19 cellular contexts compared by ENCODE assay signal in the genomic region with DNA sequence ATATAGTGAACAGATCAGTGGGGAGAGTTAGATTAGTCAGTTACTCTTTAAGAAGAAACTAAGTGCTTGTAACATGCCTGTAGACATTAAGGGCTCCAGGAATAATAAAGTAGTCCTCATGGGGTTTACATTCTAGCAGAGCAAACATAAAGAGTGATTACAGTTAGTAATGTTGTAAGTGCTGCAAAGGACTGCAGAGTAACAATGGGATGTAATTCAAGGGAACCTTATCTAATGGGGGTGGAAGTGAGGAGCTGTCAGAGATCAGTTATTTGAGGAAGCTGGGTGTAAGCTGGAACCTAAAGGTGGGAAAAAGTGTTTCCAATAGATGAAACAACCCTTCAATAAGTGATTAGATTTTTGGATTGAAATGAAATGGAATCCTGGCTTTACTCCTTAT.
"Had no signal": no experiment of that assay in that cellular context is flagged by ENCODE, and none has a peak within 500 bp of the region (broad histone marks: within the 10 kb centered on the region; RNA-seq: fewer than 3 reads in every experiment).

No MANE protein-coding gene starts in this region.

- H3K4me3 Mint-ChIP-seq: activated CD4-positive, alpha-beta memory T cell treated with anti-CD3 and anti-CD28 coated beads, Interleukin-2, amount 10 ng/mL, durations not matched to agents 7 days and 5 days; activated CD4-positive, alpha-beta T cell treated with anti-CD3 and anti-CD28 coated beads for 36 hours had no signal

- H3K27me3 Mint-ChIP-seq: activated CD4-positive, alpha-beta memory T cell treated with anti-CD3 and anti-CD28 coated beads, Interleukin-2, amount 10 ng/mL, durations not matched to agents 7 days and 5 days; activated CD4-positive, alpha-beta T cell treated with anti-CD3 and anti-CD28 coated beads for 36 hours had no signal

- DNase-seq: activated CD4-positive, alpha-beta memory T cell treated with anti-CD3 and anti-CD28 coated beads, Interleukin-2, amount 10 ng/mL, durations not matched to agents 7 days and 5 days; activated CD4-positive, alpha-beta T cell treated with anti-CD3 and anti-CD28 coated beads for 36 hours; activated CD4-positive, alpha-beta T cell treated with anti-CD3 and anti-CD28 coated beads, Interleukin-2, amount 50 U/mL, for 1 hour; activated T-cell treated with anti-CD3 and anti-CD28 coated beads for 4 hours; brain microvascular endothelial cell; Karpas-422; MM.1S; NCI-H1048; NCI-H146; NCI-H187 treated with DMSO at 0.1 percent for 48 hours; NCI-H2081 treated with DMSO at 0.1 percent for 48 hours; NCI-H446; PC-3; SIG-M5; T-helper 2 cell; T1000; WERI-Rb-1 had no signal

- H3K27ac Mint-ChIP-seq: activated CD4-positive, alpha-beta memory T cell treated with anti-CD3 and anti-CD28 coated beads, Interleukin-2, amount 10 ng/mL, durations not matched to agents 7 days and 5 days; activated CD4-positive, alpha-beta T cell treated with anti-CD3 and anti-CD28 coated beads for 36 hours; activated naive CD4-positive, alpha-beta T cell treated with anti-CD3 and anti-CD28 coated beads, Interleukin-2, amount 50 U/mL, for 72 hours had no signal

- H3K4me1 Mint-ChIP-seq: activated CD4-positive, alpha-beta memory T cell treated with anti-CD3 and anti-CD28 coated beads, Interleukin-2, amount 10 ng/mL, durations not matched to agents 7 days and 5 days had no signal

- H3K27me3 ChIP-seq: brain microvascular endothelial cell had no signal

- H3K36me3 ChIP-seq: brain microvascular endothelial cell had no signal

- H3K9me3 Mint-ChIP-seq: activated naive CD4-positive, alpha-beta T cell treated with anti-CD3 and anti-CD28 coated beads, Interleukin-2, amount 50 U/mL, for 72 hours had no signal

- ATAC-seq: activated CD4-positive, alpha-beta T cell treated with anti-CD3 and anti-CD28 coated beads for 36 hours; activated naive CD4-positive, alpha-beta T cell treated with anti-CD3 and anti-CD28 coated beads, Interleukin-2, amount 50 U/mL, for 72 hours; PC-3 had no signal

- H3K27ac ChIP-seq: brain microvascular endothelial cell, WERI-Rb-1 had no signal

- FAIRE-seq: RCC 7860 had no signal
